In genomic region chr7:91005861-91006260, GRCh38 we compare ENCODE assay signal across 18 cellular contexts.
DNase-seq lines count a peak whose midpoint lies in the region; ATAC-seq and TF ChIP-seq lines count a peak whose summit lies in the region.
"Had no signal": no experiment of that assay in that cellular context is flagged by ENCODE, and none has a peak within 500 bp of the region (broad histone marks: within the 10 kb centered on the region; RNA-seq: fewer than 3 reads in every experiment).

No MANE protein-coding gene starts in this region.

- H3K27me3 ChIP-seq in dorsolateral prefrontal cortex: no peaks in the 10 kb centered on the region
- H3K27me3 ChIP-seq: BE2C; BLaER1 treated with 17β-estradiol and CSF1 and Interleukin-3, amounts not matched to agents 10 nM and 100 nM had no signal

- H3K27ac ChIP-seq in dorsolateral prefrontal cortex: peak overlapping the region in 8 of 59 donors; percentile 9 to 60 (median 28)
- H3K27ac ChIP-seq: 22Rv1; BLaER1 treated with 17β-estradiol and CSF1 and Interleukin-3, amounts not matched to agents 10 nM and 100 nM had no signal

- ATAC-seq in GM21529 (IDR thresholded peaks at IDR 0.05; ENCODE audit: unreplicated experiment) (no peak), GM21786 (IDR thresholded peaks at IDR 0.05; ENCODE audit: unreplicated experiment) (no peak)
- ATAC-seq: GM23338, HCT116 had no signal

- no peak overlapping the region for H3K4me3 ChIP-seq in dorsolateral prefrontal cortex
- H3K4me3 ChIP-seq: BLaER1 treated with 17β-estradiol and CSF1 and Interleukin-3, amounts not matched to agents 10 nM and 100 nM; GM23338 had no signal

- DNase-seq in Ammon's horn (ENCODE audit: low spot score) (peak; percentile 15), dorsolateral prefrontal cortex (peak; percentile 14 to 86 (median 68)), occipital lobe (lab: John Stamatoyannopoulos, UW) (peak; percentile 75), kidney glomerular epithelial cell (lab: John Stamatoyannopoulos, UW) (no peak)
- DNase-seq: BE2C; CD4-positive, alpha-beta T cell; CD8-positive, alpha-beta memory T cell; DMS 273 treated with DMSO at 0.1 percent for 48 hours; DMS53; DMS79 treated with DMSO at 0.1 percent for 48 hours; GF-D8; H9 had no signal

- TF ChIP-seq CTCF in dorsolateral prefrontal cortex (IDR thresholded peaks at IDR 0.05 in 54 of 56, conservative IDR thresholded peaks at IDR 0.05 in 2 of 56; ENCODE audit: low read depth in 1 of 56, partially characterized antibody in 56 of 56): no peak

- intact Hi-C loops in dorsolateral prefrontal cortex (cut with DNase I): loop anchor here in 1 of 2 donors (5.0 kb wide), 1 partner anchor 269 kb away; no protein-coding TSS in a partner anchor
